Comparison of ENCODE assay signal across 8 cellular contexts in genomic region chr9:97386733-97387503, GRCh38. TPM values are rescaled to one million over a fixed set of nuclear protein-coding genes. Genes with fewer than 3 reads are reported as not detected.
DNase-seq lines count a peak whose midpoint lies in the region; ATAC-seq and TF ChIP-seq lines count a peak whose summit lies in the region.

No MANE protein-coding gene starts in this region.

- H3K4me3 Mint-ChIP-seq in GM23338: peak overlapping the region; percentile 2; the same call in 1 of the 3 replicates

- H3K9me3 Mint-ChIP-seq in GM23338: no peaks in the 10 kb centered on the region; the same call in 2 of the 3 replicates

- no peaks in the 10 kb centered on the region for H3K27me3 ChIP-seq in BE2C
- H3K27me3 ChIP-seq in GM23338 (ENCODE audit: insufficient read depth): no peaks in the 10 kb centered on the region
- H3K27me3 ChIP-seq in liver (ENCODE audit: control insufficient read depth in 4 of 4, insufficient read depth in 4 of 4, low read length in 3 of 4): no peaks in the 10 kb centered on the region

- H3K4me2 ChIP-seq in GM23338: peak overlapping the region; percentile 73

- H3K4me3 ChIP-seq in BE2C (ENCODE audit: low read depth, low read length) (peak overlapping the region; percentile 52), GM23338 (peak overlapping the region; percentile 47), liver (ENCODE audit: low read depth in 1 of 3, low read length in 3 of 3) (no peak overlapping the region)

- peaks cover 27% of the 10 kb centered on the region for H3K27me3 Mint-ChIP-seq in GM23338 (ENCODE audit: insufficient read depth, low read depth, poor library complexity)

- no peaks in the 10 kb centered on the region for H3K9me3 ChIP-seq in BE2C
- H3K9me3 ChIP-seq in liver (ENCODE audit: control insufficient read depth in 4 of 4, low read length in 3 of 4): no peaks in the 10 kb centered on the region

- DNase-seq in BE2C (peak; percentile 80), GM23338 (ENCODE audit: low spot score) (peak; percentile 87), NCI-H2227 (lab: John Stamatoyannopoulos, UW; ENCODE audit: unreplicated experiment) (peak; percentile 66), dermis microvascular lymphatic vessel endothelial cell (ENCODE audit: low read depth in 2 of 2) (peak; percentile 35 to 66)
- peak; percentile 64 for DNase-seq in activated CD4-positive, alpha-beta T cell treated with anti-CD3 and anti-CD28 coated beads, Interleukin-2, amount 50 U/mL, for 1 hour
- peak in 2 of 3 donors; percentile 20 to 74 for DNase-seq in stimulated activated CD4-positive, alpha-beta T cell treated with anti-CD3 and anti-CD28 coated beads, TNF-alpha, amount 100 ng/mL, for 1 hour (ENCODE audit: low read depth in 3 of 3, low spot score in 1 of 3)

- H3F3A ChIP-seq in GM23338 (replicated peaks; ENCODE audit: low read depth): no peaks in the 10 kb centered on the region

- 9% methylated on average over 30 of the region's 30 CpGs for WGBS in liver

- H3K9me2 ChIP-seq in GM23338 (ENCODE audit: insufficient read depth): no peaks in the 10 kb centered on the region; the same call in 1 of the 2 replicates

- H3K36me3 ChIP-seq in BE2C (no peaks in the 10 kb centered on the region), GM23338 (ENCODE audit: insufficient read depth) (no peaks in the 10 kb centered on the region), liver (ENCODE audit: control insufficient read depth in 4 of 4, insufficient read depth in 3 of 4, low read depth in 1 of 4, low read length in 3 of 4) (no peaks in the 10 kb centered on the region)

- H3K36me3 Mint-ChIP-seq in GM23338 (ENCODE audit: low read depth): no peaks in the 10 kb centered on the region; the same call in 2 of the 3 replicates

- ATAC-seq in GM23338 (peak; percentile 73), HG03139 (IDR thresholded peaks at IDR 0.05; ENCODE audit: unreplicated experiment) (no peak)

- no peaks in the 10 kb centered on the region for H4K20me1 ChIP-seq in GM23338 (replicated peaks; ENCODE audit: insufficient read depth)

- H3K4me1 ChIP-seq in BE2C (no peaks in the 10 kb centered on the region; the same call in 1 of the 2 replicates), GM23338 (ENCODE audit: insufficient read depth) (peaks cover 13% of the 10 kb centered on the region; the same call in 1 of the 2 replicates), liver (ENCODE audit: control insufficient read depth in 4 of 4, insufficient read depth in 4 of 4, low read length in 3 of 4) (peaks cover 1 to 23% (median 11%) of the 10 kb centered on the region in 4 donors)

- peak; percentile 85 to 88 for TF ChIP-seq RAD21 in liver (IDR thresholded peaks at IDR 0.05)

- H3K27ac ChIP-seq in GM23338 (ENCODE audit: low read depth) (no peak overlapping the region), liver (ENCODE audit: low read depth in 1 of 2, low read length in 2 of 2) (no peak overlapping the region)

- peak; percentile 97 for TF ChIP-seq CTCF in BE2C (IDR thresholded peaks at IDR 0.05; ENCODE audit: low read depth, low read length)
- peak; percentile 96 to 98 for TF ChIP-seq CTCF in GM23338 (conservative IDR thresholded peaks at IDR 0.05; ENCODE audit: low read depth in 2 of 2)
- TF ChIP-seq CTCF in liver (IDR thresholded peaks at IDR 0.05; ENCODE audit: low read depth, low read length, missing input control): peak; percentile 90

- H3K4me1 Mint-ChIP-seq in GM23338: peaks cover 25% of the 10 kb centered on the region

- H2AFZ ChIP-seq in GM23338: peak overlapping the region; percentile 76

- H3K79me2 ChIP-seq in GM23338 (replicated peaks; ENCODE audit: insufficient read depth): no peaks in the 10 kb centered on the region

- H3K9ac ChIP-seq in liver (ENCODE audit: low read depth in 1 of 2, low read length in 2 of 2): no peak overlapping the region

- no peak overlapping the region for H3K27ac Mint-ChIP-seq in GM23338

TF ChIP-seq in GM23338, 12 proteins besides CTCF, POLR2A, EP300 and RAD21:
- no peak for TF ChIP-seq NANOG (IDR thresholded peaks at IDR 0.05; ENCODE audit: borderline replicate concordance)
- TF ChIP-seq REST (IDR thresholded peaks at IDR 0.05; ENCODE audit: unreplicated experiment): peak; percentile 95
TF ChIP-seq in GM23338: peak in this region for 1.

TF ChIP-seq in liver, 16 proteins besides CTCF, POLR2A, EP300 and RAD21:
- TF ChIP-seq FOXA2 (IDR thresholded peaks at IDR 0.05) (no peak), RXRA (IDR thresholded peaks at IDR 0.05) (no peak), REST (IDR thresholded peaks at IDR 0.05) (peak; percentile 100), HNF4G (IDR thresholded peaks at IDR 0.05) (no peak), HNF4A (conservative IDR thresholded peaks at IDR 0.05) (peak in 1 of 2 donors; percentile 13), SP1 (IDR thresholded peaks at IDR 0.05) (no peak)
- TF ChIP-seq, protein P1, sequence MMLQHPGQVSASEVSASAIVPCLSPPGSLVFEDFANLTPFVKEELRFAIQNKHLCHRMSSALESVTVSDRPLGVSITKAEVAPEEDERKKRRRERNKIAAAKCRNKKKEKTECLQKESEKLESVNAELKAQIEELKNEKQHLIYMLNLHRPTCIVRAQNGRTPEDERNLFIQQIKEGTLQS (IDR thresholded peaks at IDR 0.05): no peak
TF ChIP-seq in liver: peak in this region for 2.

RNA-seq across cellular contexts. Expression of gene TDRD7, which starts 25.0 kb away (rescaled TPM):
- 0.42 TPM for polyA plus RNA-seq in BE2C (2012; ENCODE audit: insufficient read depth, insufficient read length, low read depth)
- 1.7 and 3.1 TPM in 2 replicates for total RNA-seq in GM23338 (2014; rRNA removed; shearing (Covaris generic))
- 0.47 and 1.7 TPM in 2 replicates for polyA plus RNA-seq in GM23338 (2016; fragmentation: Nextera tagmentation; extraction: Ambion mirVana)
- 13.6 and 14.9 TPM in 2 replicates for total RNA-seq in dermis microvascular lymphatic vessel endothelial cell
- 1 to 10 TPM; 6.6 to 6.9 TPM for total RNA-seq in liver
- 1 to 10 TPM; 3.6 to 4.1 TPM for polyA plus RNA-seq in liver

Comparison
In these comparisons a context has a peak if more than half of its experiments do, and no peak if none do; other contexts are left out.
1. H3K4me3 ChIP-seq: peak in BE2C (single experiment) and GM23338 (single experiment); none in liver (0 of 3).
2. Peak in every context shown above with its lines, with median percentiles within 50 percentile points of each other: DNase-seq and CTCF ChIP-seq.